18 cellular contexts compared by ENCODE assay signal in the genomic region with DNA sequence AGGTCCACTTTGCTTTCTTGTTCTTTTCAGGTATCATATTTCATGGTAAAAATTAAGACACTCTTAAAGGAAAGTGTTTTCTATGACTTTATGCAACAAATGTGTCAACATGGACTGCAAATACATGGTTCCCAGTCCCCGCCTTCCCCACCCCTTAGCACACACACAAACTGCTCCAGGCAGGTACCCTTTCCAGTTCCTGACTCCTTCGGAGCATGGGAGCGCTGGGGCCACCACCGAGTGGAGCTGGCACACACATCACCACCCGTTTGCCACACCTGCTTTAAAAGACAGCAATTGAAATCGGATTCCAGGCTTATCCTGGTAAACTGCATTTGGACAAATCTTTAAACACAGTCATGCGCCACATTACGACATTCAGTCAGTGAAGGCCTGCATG.
"Had no signal": no experiment of that assay in that cellular context is flagged by ENCODE, and none has a peak within 500 bp of the region (broad histone marks: within the 10 kb centered on the region; RNA-seq: fewer than 3 reads in every experiment).

No MANE protein-coding gene starts in this region.

- H3K9me3 Mint-ChIP-seq: natural killer cell, neural crest cell had no signal

- H3K4me1 ChIP-seq: right atrium auricular region had no signal

- H3K4me3 ChIP-seq: heart right ventricle, left ventricle myocardium inferior, mucosa of descending colon, ovary, right atrium auricular region, stomach, thoracic aorta, upper lobe of left lung had no signal

- H3K9me3 ChIP-seq: heart right ventricle, left ventricle myocardium inferior, mucosa of descending colon, ovary, right atrium auricular region, stomach, thoracic aorta, upper lobe of left lung had no signal

- DNase-seq: effector memory CD4-positive, alpha-beta T cell; heart right ventricle; hypothalamus; islet precursor cell; left ventricle myocardium inferior; mucosa of descending colon; natural killer cell; ovary; small intestine; stimulated activated CD4-positive, alpha-beta T cell treated with anti-CD3 and anti-CD28 coated beads, Interleukin-12 subunit alpha, Interleukin-12 subunit beta, amount 100 ng/mL, for 4 hours; stimulated activated naive CD4-positive, alpha-beta T cell; stomach; substantia nigra; upper lobe of left lung had no signal

- H3K4me1 Mint-ChIP-seq: neural crest cell had no signal

- H3K27me3 ChIP-seq: heart right ventricle, ovary, right atrium auricular region, stomach, upper lobe of left lung had no signal

- ATAC-seq: esophagus mucosa, heart right ventricle, mucosa of descending colon, natural killer cell had no signal

- H3K27ac Mint-ChIP-seq: natural killer cell had no signal

- H3K27ac ChIP-seq: heart right ventricle, left ventricle myocardium inferior, ovary, right atrium auricular region, stomach, thoracic aorta, upper lobe of left lung had no signal

- H3K36me3 Mint-ChIP-seq: natural killer cell had no signal

- H3K36me3 ChIP-seq: ovary had no signal

- H3K4me3 Mint-ChIP-seq: natural killer cell, neural crest cell had no signal
